Comparison of ENCODE assay signal across 1 cellular context in genomic region chr20:43046946-43047345, GRCh38.
TF ChIP-seq lines count a peak whose summit lies in the region.

No MANE protein-coding gene starts in this region.

TF ChIP-seq in HepG2, 621 proteins besides CTCF, POLR2A, EP300 and RAD21 (continued from another document):
- TF ChIP-seq AHDC1 (CRISPR knock-in tag; IDR thresholded peaks at IDR 0.05; ENCODE audit: borderline replicate concordance) (no peak), ZBTB42 (CRISPR knock-in tag; IDR thresholded peaks at IDR 0.05) (no peak), ZNF230 (CRISPR knock-in tag; IDR thresholded peaks at IDR 0.05) (no peak), MAFG (CRISPR knock-in tag; IDR thresholded peaks at IDR 0.05) (no peak), PCBP2 (optimal IDR thresholded peaks at IDR 0.05; ENCODE audit: low read depth, low read length, poor library complexity, severe bottlenecking) (peak; percentile 62)
